1 cellular context compared by ENCODE assay signal in genomic region chr12:113185180-113186032, GRCh38.
TF ChIP-seq lines count a peak whose summit lies in the region.

Gene DDX54 (minus strand): TSS chr12:113185478. CDS start chr12:113185451, 27 bp downstream.
Gene RITA1 (plus strand): TSS chr12:113185721. CDS start chr12:113186747, 1,026 bp downstream.

TF ChIP-seq in HepG2, 621 proteins besides CTCF, POLR2A, EP300 and RAD21 (continued from another document and continues in another):
- TF ChIP-seq ZBTB4 (CRISPR knock-in tag; IDR thresholded peaks at IDR 0.05; ENCODE audit: borderline replicate concordance) (no peak; the same call in 1 of the 2 replicates), TBX2 (CRISPR knock-in tag; IDR thresholded peaks at IDR 0.05; ENCODE audit: borderline replicate concordance) (peak; percentile 62; the same call in 1 of the 2 replicates), GATAD1 (CRISPR knock-in tag; IDR thresholded peaks at IDR 0.05) (peak; percentile 69; the same call in 1 of the 2 replicates), ZNF839 (CRISPR knock-in tag; IDR thresholded peaks at IDR 0.05; ENCODE audit: borderline replicate concordance) (peak; percentile 87; the same call in 1 of the 2 replicates), BORCS8-MEF2B (CRISPR knock-in tag; IDR thresholded peaks at IDR 0.05) (peak; percentile 64; the same call in 1 of the 2 replicates), ZNF556 (CRISPR knock-in tag; IDR thresholded peaks at IDR 0.05; ENCODE audit: borderline replicate concordance) (peak; percentile 86; the same call in 1 of the 2 replicates), ZNF101 (CRISPR knock-in tag; IDR thresholded peaks at IDR 0.05; ENCODE audit: borderline replicate concordance, low read depth) (no peak; the same call in 1 of the 2 replicates), RFXAP (CRISPR knock-in tag; IDR thresholded peaks at IDR 0.05; ENCODE audit: borderline replicate concordance) (0 out of 2 replicates have a peak, but pooled peaks have one; percentile 54), MED8 (CRISPR knock-in tag; IDR thresholded peaks at IDR 0.05; ENCODE audit: insufficient replicate concordance) (peak; percentile 86), HDAC1 (CRISPR knock-in tag; IDR thresholded peaks at IDR 0.05) (peak; percentile 88), MAZ (IDR thresholded peaks at IDR 0.05; ENCODE audit: borderline replicate concordance, low read depth, low read length) (0 out of 2 replicates have a peak, but pooled peaks have one; percentile 49), MAZ (CRISPR knock-in tag; IDR thresholded peaks at IDR 0.05; ENCODE audit: low read depth) (no peak; the same call in none of the 2 replicates), NBN (conservative IDR thresholded peaks at IDR 0.05) (no peak), SIN3A (IDR thresholded peaks at IDR 0.05; ENCODE audit: borderline replicate concordance, low read depth, low read length) (0 out of 2 replicates have a peak, but pooled peaks have one; percentile 17), ZNF142 (CRISPR knock-in tag; IDR thresholded peaks at IDR 0.05) (peak; percentile 44; the same call in 1 of the 2 replicates), HHEX (CRISPR knock-in tag; IDR thresholded peaks at IDR 0.05) (no peak), NFRKB (IDR thresholded peaks at IDR 0.05) (peak; percentile 61), CERS6 (CRISPR knock-in tag; IDR thresholded peaks at IDR 0.05) (peak; percentile 88; the same call in 1 of the 2 replicates), NRL (CRISPR knock-in tag; IDR thresholded peaks at IDR 0.05; ENCODE audit: borderline replicate concordance) (peak; percentile 86), XRCC5 (optimal IDR thresholded peaks at IDR 0.05; ENCODE audit: low read length) (peak; percentile 49), SNAPC5 (CRISPR knock-in tag; IDR thresholded peaks at IDR 0.05; ENCODE audit: borderline replicate concordance) (no peak), HMGXB3 (CRISPR knock-in tag; IDR thresholded peaks at IDR 0.05; ENCODE audit: borderline replicate concordance) (no peak), REST (IDR thresholded peaks at IDR 0.05; ENCODE audit: borderline replicate concordance in 1 of 2, low read depth in 1 of 2, low read length in 2 of 2) (no peak; a peak in 1 of 4 replicates), RARA (CRISPR knock-in tag; IDR thresholded peaks at IDR 0.05) (no peak; the same call in none of the 2 replicates), SP5 (CRISPR knock-in tag; IDR thresholded peaks at IDR 0.05; ENCODE audit: borderline replicate concordance, low read depth) (peak; percentile 54; the same call in 1 of the 2 replicates), KMT2A (CRISPR knock-in tag; IDR thresholded peaks at IDR 0.05) (peak; percentile 67; the same call in 1 of the 2 replicates), ZNF550 (CRISPR knock-in tag; IDR thresholded peaks at IDR 0.05; ENCODE audit: borderline replicate concordance) (peak; percentile 8; the same call in 1 of the 2 replicates), IRF1 (CRISPR knock-in tag; IDR thresholded peaks at IDR 0.05; ENCODE audit: low read depth) (no peak), KLF16 (CRISPR knock-in tag; IDR thresholded peaks at IDR 0.05) (peak; percentile 21 to 77; a peak in 2 of 4 replicates), MAFK (conservative IDR thresholded peaks at IDR 0.05 in 1 of 2, IDR thresholded peaks at IDR 0.05 in 1 of 2; ENCODE audit: low read length in 2 of 2) (no peak), SNAI1 (CRISPR knock-in tag; IDR thresholded peaks at IDR 0.05; ENCODE audit: borderline replicate concordance) (0 out of 2 replicates have a peak, but pooled peaks have one; percentile 51), SP2 (CRISPR knock-in tag; IDR thresholded peaks at IDR 0.05) (peak; percentile 79), ZIK1 (CRISPR knock-in tag; IDR thresholded peaks at IDR 0.05; ENCODE audit: borderline replicate concordance, low read depth) (peak; percentile 81; the same call in 1 of the 2 replicates), ZBTB25 (CRISPR knock-in tag; IDR thresholded peaks at IDR 0.05) (peak; percentile 21; the same call in 1 of the 2 replicates), TAF1 (CRISPR knock-in tag; IDR thresholded peaks at IDR 0.05) (peak; percentile 96), ZFP90 (CRISPR knock-in tag; IDR thresholded peaks at IDR 0.05; ENCODE audit: borderline replicate concordance) (no peak), MED13 (CRISPR knock-in tag; IDR thresholded peaks at IDR 0.05) (peak; percentile 78; the same call in 1 of the 2 replicates), ZNF207 (IDR thresholded peaks at IDR 0.05; ENCODE audit: borderline replicate concordance) (no peak)
